In genomic region chr15:25783607-25784131, GRCh38 we compare ENCODE assay signal across 8 cellular contexts.
DNase-seq lines count a peak whose midpoint lies in the region; ATAC-seq, FAIRE-seq and TF ChIP-seq lines count a peak whose summit lies in the region.

No MANE protein-coding gene starts in this region.

- TF ChIP-seq EP300 in H1 (IDR thresholded peaks at IDR 0.05; ENCODE audit: borderline replicate concordance in 1 of 2, low read depth in 2 of 2, low read length in 2 of 2), result no peak

- peaks cover 0 to 2% (median 0%) of the 10 kb centered on the region in 4 experiments; a peak in 3 of 7 replicates for H3K4me1 ChIP-seq in H1 (replicated peaks in 1 of 4; ENCODE audit: control insufficient read depth in 3 of 4, insufficient read depth in 4 of 4, low read length in 3 of 4)

- TF ChIP-seq CTCF in GM12875 (IDR thresholded peaks at IDR 0.05; ENCODE audit: borderline replicate concordance, insufficient read depth, low read depth, low read length) (peak; percentile 37; the same call in 1 of the 2 replicates), WERI-Rb-1 (IDR thresholded peaks at IDR 0.05; ENCODE audit: low read depth, low read length) (peak; percentile 74), H1 (IDR thresholded peaks at IDR 0.05; ENCODE audit: control extremely low read depth in 1 of 3, insufficient read depth in 1 of 3, low read depth in 1 of 3, low read length in 3 of 3) (peak; percentile 72 to 97 (median 77))

- no peak overlapping the region for H3K4me2 ChIP-seq in H1 (ENCODE audit: insufficient read depth in 1 of 2, low read depth in 2 of 2, low read length in 2 of 2)

- no peaks in the 10 kb centered on the region for H3K23me2 ChIP-seq in H1 (ENCODE audit: low read depth, low read length)

- peak; percentile 75 to 82 for TF ChIP-seq RAD21 in H1 (IDR thresholded peaks at IDR 0.05 in 1 of 2, conservative IDR thresholded peaks at IDR 0.05 in 1 of 2; ENCODE audit: low read depth in 2 of 2, low read length in 2 of 2)

- no peak overlapping the region for H2BK20ac ChIP-seq in H1 (ENCODE audit: low read length)

- peak overlapping the region; percentile 66; the same call in 1 of the 2 replicates for H2BK15ac ChIP-seq in H1 (ENCODE audit: low read length)

- DNase-seq in WERI-Rb-1 (peak; percentile 38), H1 (ENCODE audit: low read depth in 1 of 2, low spot score in 2 of 2) (peak; percentile 54 to 95), hypothalamus (lab: John Stamatoyannopoulos, UW) (no peak), DMS53 (lab: John Stamatoyannopoulos, UW) (no peak)
- DNase-seq in stimulated activated CD4-positive, alpha-beta T cell treated with anti-CD3 and anti-CD28 coated beads, Interleukin-2, amount 100 ng/mL, for 48 hours, result peak; percentile 52 to 54

- no peak overlapping the region for H2BK120ac ChIP-seq in H1 (replicated peaks; ENCODE audit: low read depth, low read length)

- no peak overlapping the region for H3K9ac ChIP-seq in H1 (replicated peaks in 1 of 4; ENCODE audit: extremely low read depth in 1 of 4, low read depth in 3 of 4, low read length in 3 of 4)

- H3K27ac ChIP-seq in WERI-Rb-1 (no peak overlapping the region), H1 (ENCODE audit: low read depth, low read length) (no peak overlapping the region)

- no peak overlapping the region for H3K23ac ChIP-seq in H1 (ENCODE audit: insufficient read length)

- no peak overlapping the region for H3K4ac ChIP-seq in H1 (replicated peaks; ENCODE audit: insufficient read length, low read depth, low read length)

- no peak for TF ChIP-seq POLR2A in H1 (IDR thresholded peaks at IDR 0.05; ENCODE audit: control extremely low read depth in 1 of 2, low read depth in 2 of 2, low read length in 2 of 2)

- no peaks in the 10 kb centered on the region for H4K20me1 ChIP-seq in H1 (replicated peaks in 1 of 2; ENCODE audit: control insufficient read depth in 1 of 2, insufficient read depth in 2 of 2, low read length in 2 of 2)

- WGBS in H1 (ENCODE audit: extremely low coverage in 1 of 2, insufficient coverage in 1 of 2, insufficient read length in 1 of 2, insufficient replicate concordance in 2 of 2, low coverage in 1 of 2, low lambda C conversion rate in 2 of 2, missing lambda C conversion rate in 1 of 2), 2 experiments, result 59% methylated on average over 12 of the region's 12 CpGs; no CpG with 5 or more reads in 1 of the 2 experiments

- no peak overlapping the region for H4K8ac ChIP-seq in H1 (ENCODE audit: extremely low read depth, insufficient read depth, low read length)

- POLR2A ChIA-PET in H1 (lab: Charles Lee; ENCODE audit: partially characterized antibody), result interaction anchor here (0.6 kb wide), 1 partner anchor 248 kb away, joined by 4 read pairs; no protein-coding TSS in a partner anchor

- H3K9me3 ChIP-seq in WERI-Rb-1 (ENCODE audit: severe bottlenecking), result no peaks in the 10 kb centered on the region
- H3K9me3 ChIP-seq in H1 (ENCODE audit: insufficient read depth in 2 of 2, low read depth in 1 of 2, low read length in 1 of 2), result no peaks in the 10 kb centered on the region

- H3K27me3 ChIP-seq in WERI-Rb-1 (ENCODE audit: insufficient read depth, low read depth, severe bottlenecking) (no peaks in the 10 kb centered on the region), H1 (replicated peaks in 1 of 4; ENCODE audit: control insufficient read depth in 3 of 4, extremely low read depth in 1 of 4, insufficient read depth in 3 of 4, low read length in 3 of 4) (no peaks in the 10 kb centered on the region)

- H3K14ac ChIP-seq in H1 (ENCODE audit: insufficient read length), result no peak overlapping the region

- ATAC-seq in HG03378 (IDR thresholded peaks at IDR 0.05; ENCODE audit: unreplicated experiment), result no peak
- ATAC-seq in GM19467 (IDR thresholded peaks at IDR 0.05; ENCODE audit: unreplicated experiment), result no peak

- peak; percentile 88 for FAIRE-seq in H1 (lab: Jason Lieb, UNC)

- H4K5ac ChIP-seq in H1 (ENCODE audit: insufficient read length, low read depth, low read length), result no peak overlapping the region

- CTCF ChIA-PET in H1 (lab: Charles Lee; ENCODE audit: partially characterized antibody), result interaction anchor here (0.6 to 2.8 kb wide), 51 partner anchors 9 to 1085 kb away, joined by 3 to 26 read pairs (median 5); no protein-coding TSS in a partner anchor

- no peak overlapping the region for H2BK5ac ChIP-seq in H1 (ENCODE audit: low read depth, low read length)

- no peaks in the 10 kb centered on the region for H3K79me1 ChIP-seq in H1 (ENCODE audit: low read depth, low read length)

- H2AK5ac ChIP-seq in H1 (ENCODE audit: low read depth, low read length), result no peak overlapping the region

- no peak overlapping the region for H3K18ac ChIP-seq in H1 (ENCODE audit: extremely low read depth, low read length)

- H3K4me3 ChIP-seq in GM12875 (ENCODE audit: low read depth, low read length) (no peak overlapping the region), WERI-Rb-1 (ENCODE audit: low read depth, low read length) (no peak overlapping the region), H1 (ENCODE audit: extremely low read depth in 1 of 4, insufficient read depth in 2 of 4, low read depth in 3 of 4, low read length in 4 of 4) (no peak overlapping the region)

- no peak overlapping the region for H2AFZ ChIP-seq in H1 (ENCODE audit: low read length)

- no peaks in the 10 kb centered on the region for H3K36me3 ChIP-seq in WERI-Rb-1
- H3K36me3 ChIP-seq in H1 (ENCODE audit: control insufficient read depth in 2 of 4, insufficient read depth in 4 of 4, low read length in 3 of 4), result no peaks in the 10 kb centered on the region

- no peak overlapping the region for H4K91ac ChIP-seq in H1 (replicated peaks; ENCODE audit: insufficient read length, low read length)

- H3K79me2 ChIP-seq in H1 (ENCODE audit: control insufficient read depth in 1 of 2, insufficient read depth in 2 of 2, low read length in 2 of 2), result no peaks in the 10 kb centered on the region

- H3K56ac ChIP-seq in H1 (replicated peaks; ENCODE audit: insufficient read length, low read depth, low read length), result no peak overlapping the region

- H2BK12ac ChIP-seq in H1 (ENCODE audit: low read depth, low read length), result peak overlapping the region; percentile 81; the same call in 1 of the 2 replicates

TF ChIP-seq in H1, 55 proteins besides CTCF, POLR2A, EP300 and RAD21 (continues in another document):
- TF ChIP-seq BRCA1 (IDR thresholded peaks at IDR 0.05; ENCODE audit: low read depth, low read length), result peak; percentile 18; the same call in 1 of the 2 replicates
- TF ChIP-seq USF2 (IDR thresholded peaks at IDR 0.05; ENCODE audit: low read length), result no peak
- TF ChIP-seq TBP (IDR thresholded peaks at IDR 0.05; ENCODE audit: low read depth, low read length), result no peak
- TF ChIP-seq KDM5A (IDR thresholded peaks at IDR 0.05; ENCODE audit: low read length), result no peak
- TF ChIP-seq SP1 (IDR thresholded peaks at IDR 0.05; ENCODE audit: low read depth, low read length), result no peak
- TF ChIP-seq ASH2L (IDR thresholded peaks at IDR 0.05; ENCODE audit: low read length), result no peak
- TF ChIP-seq SRF (IDR thresholded peaks at IDR 0.05; ENCODE audit: low read depth, low read length), result no peak
- TF ChIP-seq RNF2 (IDR thresholded peaks at IDR 0.05; ENCODE audit: borderline replicate concordance, low read depth, low read length, missing control alignments, poor library complexity, severe bottlenecking), result no peak
- TF ChIP-seq ZNF274 (IDR thresholded peaks at IDR 0.05; ENCODE audit: borderline replicate concordance, extremely low read depth, low read length), result no peak
- no peak for TF ChIP-seq SP2 (IDR thresholded peaks at IDR 0.05; ENCODE audit: low read length)
- no peak for TF ChIP-seq ATF2 (IDR thresholded peaks at IDR 0.05; ENCODE audit: low read length)
- no peak for TF ChIP-seq SAP30 (IDR thresholded peaks at IDR 0.05; ENCODE audit: insufficient read depth, insufficient replicate concordance, low read length)
- 0 out of 2 replicates have a peak, but pooled peaks have one; percentile 13 for TF ChIP-seq TEAD4 (IDR thresholded peaks at IDR 0.05; ENCODE audit: low read depth, low read length)
- TF ChIP-seq TAF7 (optimal IDR thresholded peaks at IDR 0.05; ENCODE audit: borderline replicate concordance, low read depth, low read length), result no peak
- TF ChIP-seq SUZ12 (IDR thresholded peaks at IDR 0.05; ENCODE audit: low read length), result no peak
- no peak for TF ChIP-seq TCF12 (IDR thresholded peaks at IDR 0.05; ENCODE audit: low read depth, low read length)
- TF ChIP-seq SIN3A (conservative IDR thresholded peaks at IDR 0.05 in 1 of 2, IDR thresholded peaks at IDR 0.05 in 1 of 2; ENCODE audit: low read depth in 1 of 2, low read length in 2 of 2), result no peak
- TF ChIP-seq GABPA (IDR thresholded peaks at IDR 0.05; ENCODE audit: borderline replicate concordance, insufficient read depth, low read length), result no peak
- TF ChIP-seq, protein P1, sequence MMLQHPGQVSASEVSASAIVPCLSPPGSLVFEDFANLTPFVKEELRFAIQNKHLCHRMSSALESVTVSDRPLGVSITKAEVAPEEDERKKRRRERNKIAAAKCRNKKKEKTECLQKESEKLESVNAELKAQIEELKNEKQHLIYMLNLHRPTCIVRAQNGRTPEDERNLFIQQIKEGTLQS (IDR thresholded peaks at IDR 0.05; ENCODE audit: insufficient read depth, low read depth, low read length), result no peak
- no peak for TF ChIP-seq EZH2 (IDR thresholded peaks at IDR 0.05; ENCODE audit: low read depth, low read length, severe bottlenecking)
- TF ChIP-seq YY1 (IDR thresholded peaks at IDR 0.05; ENCODE audit: low read depth, low read length), result 0 out of 2 replicates have a peak, but pooled peaks have one; percentile 27
- TF ChIP-seq POLR2AphosphoS5 (IDR thresholded peaks at IDR 0.05; ENCODE audit: low read depth, low read length), result no peak

Comparison
In these comparisons a context has a peak if more than half of its experiments do, and no peak if none do; other contexts are left out.
1. DNase-seq: peak in WERI-Rb-1 (single experiment), H1 (2 of 2) and stimulated activated CD4-positive, alpha-beta T cell treated with anti-CD3 and anti-CD28 coated beads, Interleukin-2, amount 100 ng/mL, for 48 hours (2 of 2); none in hypothalamus (0 of 51) and DMS53 (single experiment).
2. Peak in every context shown above with its lines, with median percentiles within 50 percentile points of each other: CTCF ChIP-seq.